ENCODE assay signal across 20 cellular contexts in the genomic region with DNA sequence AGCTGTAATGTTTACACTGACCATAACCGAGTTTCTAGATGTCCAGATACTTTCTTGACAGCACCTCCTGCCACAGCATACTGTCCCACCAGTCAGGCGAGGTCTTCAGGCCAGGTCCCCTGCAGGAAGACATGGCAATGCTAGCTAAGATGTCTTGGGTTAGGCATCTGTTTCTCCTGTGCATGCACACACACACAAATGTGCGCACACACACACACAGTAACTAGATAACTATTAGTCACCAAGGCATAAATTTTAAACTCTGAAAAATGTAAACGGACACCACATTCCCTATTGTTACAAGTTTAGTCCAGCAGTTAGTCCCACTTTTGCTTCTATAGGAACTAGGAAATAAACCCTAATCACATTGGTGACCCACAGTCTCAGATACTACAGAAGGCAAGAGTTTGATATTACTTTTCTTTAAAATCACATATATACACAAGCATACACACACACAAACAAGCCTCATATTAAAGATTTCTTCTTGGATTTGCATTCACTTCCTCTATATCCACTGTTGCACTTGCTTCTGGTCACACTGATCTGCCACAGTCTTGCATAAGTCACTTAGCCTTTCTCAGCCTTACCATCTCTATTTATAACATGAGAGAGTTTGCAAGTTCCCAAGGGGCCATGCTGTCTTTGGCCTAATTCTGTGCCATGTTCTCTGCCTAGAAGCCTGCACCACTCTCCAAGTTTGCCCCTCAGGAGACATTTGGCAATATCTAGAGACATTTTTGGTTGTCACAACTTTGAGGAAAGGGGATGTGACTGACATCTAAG. TPM values are rescaled to one million over a fixed set of nuclear protein-coding genes. Genes with fewer than 3 reads are reported as not detected.
DNase-seq lines count a peak whose midpoint lies in the region; ATAC-seq and TF ChIP-seq lines count a peak whose summit lies in the region.
"Had no signal": no experiment of that assay in that cellular context is flagged by ENCODE, and none has a peak within 500 bp of the region (broad histone marks: within the 10 kb centered on the region; RNA-seq: fewer than 3 reads in every experiment).

No MANE protein-coding gene starts in this region.

- ATAC-seq in HG03108 (IDR thresholded peaks at IDR 0.05; ENCODE audit: unreplicated experiment) (no peak), HG03432 (IDR thresholded peaks at IDR 0.05; ENCODE audit: unreplicated experiment) (no peak), GM18909 (IDR thresholded peaks at IDR 0.05; ENCODE audit: poor library complexity, unreplicated experiment) (no peak), GM18511 (IDR thresholded peaks at IDR 0.05; ENCODE audit: unreplicated experiment) (no peak)
- ATAC-seq: natural killer cell; right cardiac atrium; stimulated activated memory B cell treated with anti-CD40 and anti-IgM and Interleukin-4, amounts not matched to agents 10 μg/mL and 1 μg/mL and 100 μg/mL, for 72 hours had no signal

- DNase-seq in ELR (ENCODE audit: low read depth): peak; percentile 45
- peak; percentile 76 for DNase-seq in NB4 (ENCODE audit: low read depth)
- peak; percentile 46 for DNase-seq in astrocyte of the spinal cord (ENCODE audit: low read depth, low spot score)
- DNase-seq in myocyte (ENCODE audit: low read depth): peak; percentile 61
- DNase-seq: activated gamma-delta T cell; CD4-positive, alpha-beta memory T cell; natural killer cell; NCI-H187 treated with DMSO at 0.1 percent for 48 hours; NCI-H524 treated with DMSO at 0.1 percent for 48 hours; right cardiac atrium; SHP77 treated with DMSO at 0.1 percent for 48 hours; stimulated activated CD4-positive, alpha-beta T cell treated with anti-CD3 and anti-CD28 coated beads, Interleukin-4, amount 100 ng/mL, for 4 hours; upper lobe of left lung had no signal

- in situ Hi-C loops in astrocyte of the spinal cord (cut with HindIII; ENCODE audit: low sequenced_read_pairs): no loop called here

- no peak overlapping the region for H3K4me3 ChIP-seq in NB4 (ENCODE audit: low read depth, low read length)
- H3K4me3 ChIP-seq in astrocyte of the spinal cord (ENCODE audit: low read depth, low read length): no peak overlapping the region
- H3K4me3 ChIP-seq: upper lobe of left lung had no signal

- no peak for TF ChIP-seq POLR2A in NB4 (IDR thresholded peaks at IDR 0.05; ENCODE audit: extremely low read depth, insufficient read length)

- TF ChIP-seq CTCF in NB4 (IDR thresholded peaks at IDR 0.05; ENCODE audit: low read depth, low read length) (no peak), astrocyte of the spinal cord (IDR thresholded peaks at IDR 0.05; ENCODE audit: low read depth, low read length) (no peak)

RNA-seq across cellular contexts. Expression of a gene that starts 32.2 kb away (rescaled TPM):
- not detected in 2 replicates for total RNA-seq in myocyte
- polyA plus RNA-seq in myocyte (2012): not detected
- total RNA-seq: bronchial epithelial cell, H1, natural killer cell, right cardiac atrium, upper lobe of left lung had no signal
- polyA plus RNA-seq: H1, right cardiac atrium had no signal
